ENCODE assay signal across 8 cellular contexts in genomic region chr21:16587141-16587570, GRCh38.
DNase-seq lines count a peak whose midpoint lies in the region; ATAC-seq and TF ChIP-seq lines count a peak whose summit lies in the region.

No MANE protein-coding gene starts in this region.

- TF ChIP-seq CTCF in Caco-2 (IDR thresholded peaks at IDR 0.05; ENCODE audit: insufficient read depth in 1 of 2, low read depth in 1 of 2, low read length in 1 of 2, severe bottlenecking in 1 of 2, unreplicated experiment in 1 of 2) (no peak), epithelial cell of proximal tubule (conservative IDR thresholded peaks at IDR 0.05; ENCODE audit: low read depth, low read length) (no peak), omental fat pad (IDR thresholded peaks at IDR 0.05) (no peak), type B pancreatic cell (conservative IDR thresholded peaks at IDR 0.05) (no peak)

- H3K36me3 Mint-ChIP-seq in Caco-2 (ENCODE audit: insufficient read depth, unreplicated experiment) = no peaks in the 10 kb centered on the region
- H3K36me3 Mint-ChIP-seq in type B pancreatic cell = peaks cover 3% of the 10 kb centered on the region
- H3K36me3 Mint-ChIP-seq in T-helper 2 cell treated with Interferon-gamma antibody and Interleukin-4, amounts not matched to agents 5 μg/mL and 100 μg/mL, for 36 hours (ENCODE audit: low read depth) = no peaks in the 10 kb centered on the region

- no TSS peak for BruUV-seq in Caco-2 (replicated peaks; lab: Mats Ljungman, UMichigan)

- H3K4me1 ChIP-seq in Caco-2 = peaks cover 5% of the 10 kb centered on the region; the same call in 1 of the 2 replicates

- no peaks in the 10 kb centered on the region for H3K9me3 ChIP-seq in Caco-2

- CTCF ChIA-PET in Caco-2 (lab: Charles Lee) = no interaction called here

- H3K4me1 Mint-ChIP-seq in Caco-2 (ENCODE audit: low read depth, unreplicated experiment) = no peaks in the 10 kb centered on the region
- H3K4me1 Mint-ChIP-seq in type B pancreatic cell (ENCODE audit: unreplicated experiment) = peaks cover 9% of the 10 kb centered on the region
- no peaks in the 10 kb centered on the region for H3K4me1 Mint-ChIP-seq in T-helper 2 cell treated with Interferon-gamma antibody and Interleukin-4, amounts not matched to agents 5 μg/mL and 100 μg/mL, for 36 hours (ENCODE audit: low read depth)

- H3K9me3 Mint-ChIP-seq in Caco-2 (ENCODE audit: unreplicated experiment) (no peaks in the 10 kb centered on the region), type B pancreatic cell (peaks cover 4% of the 10 kb centered on the region)
- peaks cover 4% of the 10 kb centered on the region for H3K9me3 Mint-ChIP-seq in T-helper 2 cell treated with Interferon-gamma antibody and Interleukin-4, amounts not matched to agents 5 μg/mL and 100 μg/mL, for 36 hours

- H3K36me3 ChIP-seq in Caco-2 (ENCODE audit: control insufficient read depth, insufficient read depth, low read length) (no peaks in the 10 kb centered on the region), H7 (replicated peaks; ENCODE audit: control insufficient read depth, insufficient read depth, low read length) (no peaks in the 10 kb centered on the region)

- no peak overlapping the region for H3K4me3 ChIP-seq in Caco-2 (ENCODE audit: low read depth, low read length)
- H3K4me3 ChIP-seq in epithelial cell of proximal tubule (ENCODE audit: low read depth, low read length) = no peak overlapping the region
- no peak overlapping the region for H3K4me3 ChIP-seq in H7 (ENCODE audit: insufficient read depth, low read depth, low read length)

- H3K27me3 Mint-ChIP-seq in Caco-2 (ENCODE audit: insufficient read depth, unreplicated experiment) = peaks cover 1% of the 10 kb centered on the region
- H3K27me3 Mint-ChIP-seq in type B pancreatic cell = no peaks in the 10 kb centered on the region
- no peaks in the 10 kb centered on the region for H3K27me3 Mint-ChIP-seq in T-helper 2 cell treated with Interferon-gamma antibody and Interleukin-4, amounts not matched to agents 5 μg/mL and 100 μg/mL, for 36 hours (ENCODE audit: low read depth)

- H3K27me3 ChIP-seq in Caco-2 (replicated peaks; ENCODE audit: control insufficient read depth, insufficient read depth, low read length) (no peaks in the 10 kb centered on the region), H7 (ENCODE audit: control insufficient read depth, insufficient read depth, low read length) (no peaks in the 10 kb centered on the region)

- DNase-seq in Caco-2 (peak; percentile 41 to 44), NCI-H345 treated with DMSO at 0.1 percent for 48 hours (lab: John Stamatoyannopoulos, UW; ENCODE audit: unreplicated experiment) (peak; percentile 19), epithelial cell of proximal tubule (ENCODE audit: low read depth) (peak; percentile 26), omental fat pad (ENCODE audit: low spot score) (no peak), H7 (no peak), type B pancreatic cell (ENCODE audit: extremely low spot score, unreplicated experiment) (no peak)
- no peak for DNase-seq in T-helper 2 cell treated with Interferon-gamma antibody and Interleukin-4, amounts not matched to agents 5 μg/mL and 100 μg/mL, for 36 hours (ENCODE audit: low spot score)

- H3K27ac Mint-ChIP-seq in Caco-2 (ENCODE audit: unreplicated experiment) (no peak overlapping the region), type B pancreatic cell (no peak overlapping the region)
- H3K27ac Mint-ChIP-seq in T-helper 2 cell treated with Interferon-gamma antibody and Interleukin-4, amounts not matched to agents 5 μg/mL and 100 μg/mL, for 36 hours = no peak overlapping the region

- ATAC-seq in omental fat pad (ENCODE audit: low FRiP score) (peak; percentile 64), GM18511 (IDR thresholded peaks at IDR 0.05; ENCODE audit: unreplicated experiment) (no peak)

- intact Hi-C loops in Caco-2 (cut with micrococcal nuclease; ENCODE audit: unreplicated experiment) = no loop called here

- no peak overlapping the region for H3K4me3 Mint-ChIP-seq in Caco-2 (ENCODE audit: unreplicated experiment)
- no peak overlapping the region for H3K4me3 Mint-ChIP-seq in type B pancreatic cell
- H3K4me3 Mint-ChIP-seq in T-helper 2 cell treated with Interferon-gamma antibody and Interleukin-4, amounts not matched to agents 5 μg/mL and 100 μg/mL, for 36 hours = no peak overlapping the region

- POLR2A ChIA-PET in Caco-2 (lab: Charles Lee) = no interaction called here

Comparison
In these comparisons a context has a peak if more than half of its experiments do, and no peak if none do; other contexts are left out.
1. DNase-seq: peak in Caco-2 (2 of 2), NCI-H345 treated with DMSO at 0.1 percent for 48 hours (single experiment) and epithelial cell of proximal tubule (single experiment); none in omental fat pad (single experiment), H7 (single experiment), type B pancreatic cell (single experiment) and T-helper 2 cell treated with Interferon-gamma antibody and Interleukin-4, amounts not matched to agents 5 μg/mL and 100 μg/mL, for 36 hours (single experiment).